ENCODE assay signal across 17 cellular contexts in the genomic region with DNA sequence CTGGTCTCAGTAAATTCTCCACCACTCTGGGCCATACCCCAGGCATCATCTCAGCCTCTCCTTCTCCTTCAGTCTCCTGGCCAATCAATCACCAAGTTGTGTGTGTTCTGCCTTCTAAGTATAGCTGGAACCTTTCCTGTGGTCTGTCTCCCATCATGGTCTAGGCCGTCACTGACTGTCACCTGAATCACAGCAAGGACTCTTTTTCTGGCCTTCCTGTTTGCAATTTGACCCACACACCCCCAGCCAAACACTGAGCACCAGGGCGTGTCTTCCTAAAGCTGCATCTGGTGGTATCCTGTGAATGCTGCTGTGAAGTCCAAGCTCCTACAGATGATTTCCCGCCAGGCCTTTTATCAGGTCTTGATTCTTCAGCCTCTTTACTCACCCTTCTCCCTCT. TPM values are rescaled to one million over a fixed set of nuclear protein-coding genes. Genes with fewer than 3 reads are reported as not detected.
DNase-seq lines count a peak whose midpoint lies in the region; FAIRE-seq and TF ChIP-seq lines count a peak whose summit lies in the region.
"Had no signal": no experiment of that assay in that cellular context is flagged by ENCODE, and none has a peak within 500 bp of the region (broad histone marks: within the 10 kb centered on the region; RNA-seq: fewer than 3 reads in every experiment).

No MANE protein-coding gene starts in this region.

- no peaks in the 10 kb centered on the region for H3K9me3 Mint-ChIP-seq in CD4-positive, alpha-beta memory T cell
- no peaks in the 10 kb centered on the region for H3K9me3 Mint-ChIP-seq in neural progenitor cell
- H3K9me3 Mint-ChIP-seq: CD8-positive, alpha-beta T cell had no signal

- no peak overlapping the region for H3K4me2 ChIP-seq in neural progenitor cell
- H3K4me2 ChIP-seq: A549 had no signal

- H3K79me2 ChIP-seq in neural progenitor cell (ENCODE audit: low read depth) = no peaks in the 10 kb centered on the region

- peak; percentile 80 for FAIRE-seq in HTR-8/SVneo (lab: Jason Lieb, UNC)
- FAIRE-seq: A549, D721Med had no signal

- no peak overlapping the region for H3K4me3 Mint-ChIP-seq in CD4-positive, alpha-beta memory T cell
- no peak overlapping the region for H3K4me3 Mint-ChIP-seq in neural progenitor cell
- H3K4me3 Mint-ChIP-seq: CD8-positive, alpha-beta T cell; H9 had no signal

- no peaks in the 10 kb centered on the region for H3K36me3 Mint-ChIP-seq in CD4-positive, alpha-beta memory T cell
- H3K36me3 Mint-ChIP-seq in neural progenitor cell = no peaks in the 10 kb centered on the region
- H3K36me3 Mint-ChIP-seq: CD8-positive, alpha-beta T cell had no signal

- 74% methylated on average over 3 of the region's 3 CpGs for WGBS in esophagus muscularis mucosa

- H3K9ac ChIP-seq in neural progenitor cell = no peak overlapping the region
- H3K9ac ChIP-seq: GM23248 had no signal

- no peaks in the 10 kb centered on the region for H3K9me3 ChIP-seq in CD4-positive, alpha-beta memory T cell (ENCODE audit: control insufficient read depth in 1 of 2, low read length in 2 of 2)
- H3K9me3 ChIP-seq in esophagus muscularis mucosa = no peaks in the 10 kb centered on the region
- no peaks in the 10 kb centered on the region for H3K9me3 ChIP-seq in neural progenitor cell (ENCODE audit: low read depth)
- H3K9me3 ChIP-seq: A549 had no signal

- no peak for TF ChIP-seq EP300 in esophagus muscularis mucosa (IDR thresholded peaks at IDR 0.05)

- no peaks in the 10 kb centered on the region for H3K36me3 ChIP-seq in CD4-positive, alpha-beta memory T cell (ENCODE audit: insufficient read depth, low read length)
- no peaks in the 10 kb centered on the region for H3K36me3 ChIP-seq in esophagus muscularis mucosa
- H3K36me3 ChIP-seq in neural progenitor cell = no peaks in the 10 kb centered on the region

- TF ChIP-seq POLR2A in esophagus muscularis mucosa (IDR thresholded peaks at IDR 0.05; ENCODE audit: low read depth) = no peak

- no peaks in the 10 kb centered on the region for H3F3A ChIP-seq in neural progenitor cell (ENCODE audit: low read depth)

- intact Hi-C loops in CD4-positive, alpha-beta memory T cell (cut with micrococcal nuclease) = no loop called here
- intact Hi-C loops in esophagus muscularis mucosa (cut with DNase I) = no loop called here

- CTCF ChIA-PET in CD4-positive, alpha-beta memory T cell (lab: Charles Lee; ENCODE audit: partially characterized antibody) = interaction anchor here (0.9 to 9.4 kb wide), 2 partner anchors 111 to 119 kb away, joined by 3 to 122 read pairs; no protein-coding TSS in a partner anchor

- no peak overlapping the region for H3K4me3 ChIP-seq in CD4-positive, alpha-beta memory T cell (ENCODE audit: low read length in 2 of 2)
- H3K4me3 ChIP-seq in esophagus muscularis mucosa = no peak overlapping the region
- H3K4me3 ChIP-seq in neural progenitor cell = no peak overlapping the region
- H3K4me3 ChIP-seq: A549, GM23248 had no signal

- H3K27ac ChIP-seq in CD4-positive, alpha-beta memory T cell (ENCODE audit: low read depth, low read length) = no peak overlapping the region
- H3K27ac ChIP-seq in esophagus muscularis mucosa (replicated peaks in 1 of 4) (no peak overlapping the region), neural progenitor cell (no peak overlapping the region)
- H3K27ac ChIP-seq: A549, GM23248 had no signal

- no peaks in the 10 kb centered on the region for H4K20me1 ChIP-seq in neural progenitor cell (ENCODE audit: low read depth)

- peak overlapping the region; percentile 26 for H2AFZ ChIP-seq in neural progenitor cell (replicated peaks)
- H2AFZ ChIP-seq: GM23248 had no signal

- DNase-seq in CD4-positive, alpha-beta memory T cell = no peak
- no peak for DNase-seq in HTR-8/SVneo (ENCODE audit: insufficient read length, low spot score)
- peak; percentile 79 for DNase-seq in esophagus muscularis mucosa (ENCODE audit: extremely low spot score)
- no peak for DNase-seq in neural progenitor cell (ENCODE audit: low spot score)
- no peak for DNase-seq in C1 segment of cervical spinal cord (lab: John Stamatoyannopoulos, UW)
- no peak for DNase-seq in activated naive CD4-positive, alpha-beta T cell treated with Interleukin-2 at 50 U/mL for 16 hours
- DNase-seq in AG08395 (ENCODE audit: low spot score) = no peak
- DNase-seq in stimulated activated naive CD4-positive, alpha-beta T cell (lab: John Stamatoyannopoulos, UW) = no peak
- DNase-seq: CD8-positive, alpha-beta T cell; COR-L47; DND-41; GF-D8; GM23248; Karpas-422 had no signal

- peak overlapping the region in 4 of 7 donors; percentile 2 to 87 (median 40) for H3K27ac Mint-ChIP-seq in CD4-positive, alpha-beta memory T cell
- H3K27ac Mint-ChIP-seq in neural progenitor cell = no peak overlapping the region
- H3K27ac Mint-ChIP-seq: CD8-positive, alpha-beta T cell; H9 had no signal

- H3K27me3 Mint-ChIP-seq in CD4-positive, alpha-beta memory T cell = no peaks in the 10 kb centered on the region
- no peaks in the 10 kb centered on the region for H3K27me3 Mint-ChIP-seq in neural progenitor cell (ENCODE audit: insufficient read depth, low read depth)

- POLR2A ChIA-PET in CD4-positive, alpha-beta memory T cell (lab: Charles Lee; ENCODE audit: partially characterized antibody) = interaction anchor here (1.8 kb wide), 1 partner anchor 28 kb away, joined by 7 read pairs; no protein-coding TSS in a partner anchor

- no peaks in the 10 kb centered on the region for H3K4me1 ChIP-seq in CD4-positive, alpha-beta memory T cell (ENCODE audit: insufficient read depth, low read length)
- H3K4me1 ChIP-seq in esophagus muscularis mucosa (no peaks in the 10 kb centered on the region), neural progenitor cell (no peaks in the 10 kb centered on the region)
- H3K4me1 ChIP-seq: A549 had no signal

- no peaks in the 10 kb centered on the region for H3K27me3 ChIP-seq in CD4-positive, alpha-beta memory T cell (ENCODE audit: insufficient read depth, low read length)
- H3K27me3 ChIP-seq in esophagus muscularis mucosa = no peaks in the 10 kb centered on the region
- no peaks in the 10 kb centered on the region for H3K27me3 ChIP-seq in neural progenitor cell

- H3K4me1 Mint-ChIP-seq in CD4-positive, alpha-beta memory T cell = peaks cover 0 to 8% (median 7%) of the 10 kb centered on the region in 4 donors
- no peaks in the 10 kb centered on the region for H3K4me1 Mint-ChIP-seq in neural progenitor cell

- TF ChIP-seq CTCF in esophagus muscularis mucosa (IDR thresholded peaks at IDR 0.05) (no peak), neural progenitor cell (IDR thresholded peaks at IDR 0.05) (no peak)

RNA-seq across cellular contexts. Expression of a gene that starts 52.6 kb away (rescaled TPM):
- total RNA-seq in CD4-positive, alpha-beta memory T cell = 10 to 100 TPM; 47.0 to 53.5 TPM
- polyA plus RNA-seq in CD4-positive, alpha-beta memory T cell = 10 to 100 TPM; 35.7 to 54.7 TPM
- total RNA-seq in esophagus muscularis mucosa = 10 to 100 TPM; 32.0 to 48.4 (median 36.6) TPM
- 41.3 and 78.8 TPM in 2 replicates for total RNA-seq in neural progenitor cell (ENCODE audit: low replicate concordance)
